Comparison of ENCODE assay signal across 19 cellular contexts in genomic region chr5:68232272-68232671, GRCh38. TPM values are rescaled to one million over a fixed set of nuclear protein-coding genes. Genes with fewer than 3 reads are reported as not detected.
DNase-seq lines count a peak whose midpoint lies in the region; ATAC-seq and TF ChIP-seq lines count a peak whose summit lies in the region.
"Had no signal": no experiment of that assay in that cellular context is flagged by ENCODE, and none has a peak within 500 bp of the region (broad histone marks: within the 10 kb centered on the region; RNA-seq: fewer than 3 reads in every experiment).

No MANE protein-coding gene starts in this region.

- H3K4me3 ChIP-seq in BLaER1 = no peak overlapping the region
- H3K4me3 ChIP-seq in CD8-positive, alpha-beta T cell (ENCODE audit: low read depth, low read length) = no peak overlapping the region
- no peak overlapping the region for H3K4me3 ChIP-seq in mammary epithelial cell (replicated peaks in 1 of 3; ENCODE audit: insufficient read depth in 1 of 3, low read depth in 2 of 3, low read length in 3 of 3)
- no peak overlapping the region for H3K4me3 ChIP-seq in upper lobe of left lung
- H3K4me3 ChIP-seq: lower lobe of right lung had no signal

- no peak overlapping the region for H2AFZ ChIP-seq in mammary epithelial cell (ENCODE audit: low read depth, low read length)
- H2AFZ ChIP-seq: parathyroid adenoma had no signal

- H3K36me3 ChIP-seq in BLaER1 (peaks cover 49% of the 10 kb centered on the region), mammary epithelial cell (ENCODE audit: insufficient read depth, low read length) (peaks cover 12% of the 10 kb centered on the region), upper lobe of left lung (peaks cover 0 to 21% (median 2%) of the 10 kb centered on the region in 4 donors)
- H3K36me3 ChIP-seq in CD8-positive, alpha-beta T cell (ENCODE audit: insufficient read depth, low read length) = no peaks in the 10 kb centered on the region

- H3K27me3 ChIP-seq in BLaER1 = no peaks in the 10 kb centered on the region
- H3K27me3 ChIP-seq in CD8-positive, alpha-beta T cell (ENCODE audit: insufficient read depth, low read length) = no peaks in the 10 kb centered on the region
- H3K27me3 ChIP-seq in mammary epithelial cell (ENCODE audit: insufficient read depth, low read length) = no peaks in the 10 kb centered on the region
- no peaks in the 10 kb centered on the region for H3K27me3 ChIP-seq in upper lobe of left lung
- H3K27me3 ChIP-seq: sigmoid colon had no signal

- TF ChIP-seq CTCF in CD8-positive, alpha-beta T cell (IDR thresholded peaks at IDR 0.05) = no peak
- TF ChIP-seq CTCF in mammary epithelial cell (conservative IDR thresholded peaks at IDR 0.05 in 1 of 2, IDR thresholded peaks at IDR 0.05 in 1 of 2; ENCODE audit: extremely low read depth in 1 of 2, insufficient read depth in 1 of 2, low read depth in 1 of 2, low read length in 2 of 2) (no peak), nephron (IDR thresholded peaks at IDR 0.05; ENCODE audit: unreplicated experiment in 3 of 3) (no peak), upper lobe of left lung (IDR thresholded peaks at IDR 0.05) (no peak)

- no peak overlapping the region for H3K4me3 Mint-ChIP-seq in CD8-positive, alpha-beta T cell
- no peak overlapping the region for H3K4me3 Mint-ChIP-seq in nephron
- H3K4me3 Mint-ChIP-seq: activated CD4-positive, alpha-beta memory T cell treated with anti-CD3 and anti-CD28 coated beads for 36 hours had no signal

- ATAC-seq in CD8-positive, alpha-beta T cell = no peak
- ATAC-seq in HG03196 (IDR thresholded peaks at IDR 0.05; ENCODE audit: unreplicated experiment) (no peak), upper lobe of left lung (ENCODE audit: low FRiP score in 2 of 2) (no peak)
- ATAC-seq: lower lobe of right lung had no signal

- H3K4me1 ChIP-seq in BLaER1 (peaks cover 74% of the 10 kb centered on the region), mammary epithelial cell (ENCODE audit: insufficient read depth, low read length) (peaks cover 33% of the 10 kb centered on the region), upper lobe of left lung (peaks cover 21 to 58% (median 30%) of the 10 kb centered on the region in 4 donors)
- H3K4me1 ChIP-seq in CD8-positive, alpha-beta T cell (ENCODE audit: insufficient read depth, low read length) = peaks cover 52% of the 10 kb centered on the region

- intact Hi-C loops in CD8-positive, alpha-beta T cell (cut with DNase I, micrococcal nuclease) = no loop called here
- intact Hi-C loops in mammary epithelial cell (cut with micrococcal nuclease) = no loop called here

- POLR2A ChIA-PET in CD8-positive, alpha-beta T cell (lab: Charles Lee) = no interaction called here

- DNase-seq in CD8-positive, alpha-beta T cell = no peak
- DNase-seq in mammary epithelial cell (no peak), DMS79 treated with DMSO at 0.1 percent for 48 hours (lab: John Stamatoyannopoulos, UW) (no peak), upper lobe of left lung (no peak)
- DNase-seq: activated CD4-positive, alpha-beta memory T cell treated with anti-CD3 and anti-CD28 coated beads for 36 hours; activated naive CD4-positive, alpha-beta T cell treated with Interleukin-2 at 50 U/mL for 16 hours; activated T-cell treated with anti-CD3 and anti-CD28 coated beads for 4 hours; aorta; DMS79; KBM-7; lower lobe of right lung; NCI-H774; sigmoid colon; stimulated activated CD8-positive, alpha-beta memory T cell treated with anti-CD3 and anti-CD28 coated beads, Interleukin-4, amount 100 ng/mL, for 48 hours had no signal

- H3K4me2 ChIP-seq in BLaER1 (peak overlapping the region; percentile 4; the same call in 1 of the 2 replicates), mammary epithelial cell (ENCODE audit: insufficient read depth, low read depth, low read length) (peak overlapping the region; percentile 26)

- BruUV-seq in mammary epithelial cell (replicated peaks; lab: Mats Ljungman, UMichigan) = no TSS peak

- in situ Hi-C loops in mammary epithelial cell (cut with MboI; ENCODE audit: low sequenced_read_pairs in 2 of 2) = no loop called here

- TF ChIP-seq EP300 in upper lobe of left lung (IDR thresholded peaks at IDR 0.05) = no peak

- peaks cover 84% of the 10 kb centered on the region for H3K4me1 Mint-ChIP-seq in CD8-positive, alpha-beta T cell (ENCODE audit: low read depth)
- H3K4me1 Mint-ChIP-seq in nephron = peaks cover 57% of the 10 kb centered on the region

- no peak overlapping the region for H3K9ac ChIP-seq in BLaER1
- no peak overlapping the region for H3K9ac ChIP-seq in mammary epithelial cell (ENCODE audit: insufficient read depth, low read length)
- H3K9ac ChIP-seq: parathyroid adenoma had no signal

- H3K9me3 Mint-ChIP-seq in CD8-positive, alpha-beta T cell = no peaks in the 10 kb centered on the region
- H3K9me3 Mint-ChIP-seq in nephron = no peaks in the 10 kb centered on the region
- H3K9me3 Mint-ChIP-seq: activated CD4-positive, alpha-beta memory T cell treated with anti-CD3 and anti-CD28 coated beads for 36 hours had no signal

- no peak for TF ChIP-seq POLR2A in upper lobe of left lung (IDR thresholded peaks at IDR 0.05)

- peaks cover 73% of the 10 kb centered on the region for H4K20me1 ChIP-seq in BLaER1
- H4K20me1 ChIP-seq in mammary epithelial cell (ENCODE audit: insufficient read depth, low read length) = no peaks in the 10 kb centered on the region

- peaks cover 49% of the 10 kb centered on the region for H3K36me3 Mint-ChIP-seq in CD8-positive, alpha-beta T cell
- peaks cover 21% of the 10 kb centered on the region for H3K36me3 Mint-ChIP-seq in nephron (ENCODE audit: low read depth)

- no peaks in the 10 kb centered on the region for H3K27me3 Mint-ChIP-seq in CD8-positive, alpha-beta T cell (ENCODE audit: low read depth)
- H3K27me3 Mint-ChIP-seq in nephron (ENCODE audit: low read depth) = no peaks in the 10 kb centered on the region
- H3K27me3 Mint-ChIP-seq: activated CD4-positive, alpha-beta memory T cell treated with anti-CD3 and anti-CD28 coated beads for 36 hours had no signal

- CTCF ChIA-PET in CD8-positive, alpha-beta T cell (lab: Charles Lee) = no interaction called here
- CTCF ChIA-PET in mammary epithelial cell (lab: Charles Lee; ENCODE audit: low non-redundant PET) = no interaction called here

- dilution Hi-C loops in mammary epithelial cell (cut with HindIII; ENCODE audit: low sequenced_read_pairs) = no loop called here

- H3K79me2 ChIP-seq in mammary epithelial cell (ENCODE audit: insufficient read depth, low read length) = peaks cover 96% of the 10 kb centered on the region

- WGBS in mammary epithelial cell (ENCODE audit: low coverage, missing lambda C conversion rate) = 28% methylated on average over 4 of the region's 4 CpGs
- WGBS in upper lobe of left lung, 2 donors = 66 to 80% methylated on average over 4 of the region's 4 CpGs

- H3K9me3 ChIP-seq in BLaER1 (no peaks in the 10 kb centered on the region), mammary epithelial cell (replicated peaks; ENCODE audit: insufficient read depth, low read length) (no peaks in the 10 kb centered on the region), upper lobe of left lung (no peaks in the 10 kb centered on the region)
- H3K9me3 ChIP-seq in CD8-positive, alpha-beta T cell (ENCODE audit: low read length) = no peaks in the 10 kb centered on the region
- H3K9me3 ChIP-seq: lower lobe of right lung, sigmoid colon had no signal

- H3K27ac ChIP-seq in BLaER1 = no peak overlapping the region
- H3K27ac ChIP-seq in CD8-positive, alpha-beta T cell (ENCODE audit: low read depth, low read length) = peak overlapping the region; percentile 10
- H3K27ac ChIP-seq in mammary epithelial cell (ENCODE audit: insufficient read depth, low read depth, low read length) = no peak overlapping the region
- no peak overlapping the region for H3K27ac ChIP-seq in upper lobe of left lung
- H3K27ac ChIP-seq: epithelial cell of prostate, lower lobe of right lung, parathyroid adenoma had no signal

- no peak overlapping the region for H3K27ac Mint-ChIP-seq in CD8-positive, alpha-beta T cell
- peak overlapping the region in 2 of 3 experiments; percentile 54 to 59 for H3K27ac Mint-ChIP-seq in nephron
- H3K27ac Mint-ChIP-seq: activated CD4-positive, alpha-beta memory T cell treated with anti-CD3 and anti-CD28 coated beads for 36 hours had no signal

RNA-seq across cellular contexts. Expression of gene PIK3R1, which starts 16.7 kb away (rescaled TPM):
- total RNA-seq in CD8-positive, alpha-beta T cell = 100 to 1,000 TPM; 461 to 470 TPM
- total RNA-seq in mammary epithelial cell (100 to 1,000 TPM in 1 of 2 donors, 10 to 100 TPM in 1; 74.3 to 195 TPM), upper lobe of left lung (100 to 1,000 TPM in 1 of 6 donors, 10 to 100 TPM in 5; 52.3 to 112 (median 92.5) TPM)
- polyA plus RNA-seq in mammary epithelial cell = 11.1 TPM
- 96.6 TPM for polyA minus RNA-seq in mammary epithelial cell
